1 cellular context compared by ENCODE assay signal in the genomic region with DNA sequence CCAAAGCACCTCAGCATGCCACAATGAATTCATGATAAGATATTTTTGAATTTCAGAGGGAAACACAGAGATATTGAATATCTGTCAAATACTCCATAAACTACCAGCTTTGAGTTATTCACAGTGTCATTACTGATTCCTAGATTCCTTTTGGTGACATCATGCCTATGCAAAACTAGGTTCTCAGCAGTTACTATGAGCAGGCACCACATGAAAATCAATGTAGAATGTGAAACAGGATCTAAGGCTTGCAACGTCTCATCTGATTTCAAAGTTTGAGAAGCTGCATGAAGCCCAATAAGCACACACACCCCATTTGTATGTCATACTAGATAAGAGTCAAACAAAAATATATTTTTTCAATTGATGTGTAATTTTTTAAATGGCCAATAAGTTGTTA.
TF ChIP-seq lines count a peak whose summit lies in the region.

No MANE protein-coding gene starts in this region.

TF ChIP-seq in SK-N-SH treated with all-trans-retinoic acid at 6 μM for 48 hours, 23 proteins besides CTCF, POLR2A, EP300 and RAD21 (continued from another document):
- TF ChIP-seq ZNF70 (CRISPR knock-in tag; IDR thresholded peaks at IDR 0.05) (no peak), BACH2 (CRISPR knock-in tag; IDR thresholded peaks at IDR 0.05; ENCODE audit: borderline replicate concordance) (no peak), TCF4 (CRISPR knock-in tag; IDR thresholded peaks at IDR 0.05; ENCODE audit: borderline replicate concordance) (no peak), ZFP3 (CRISPR knock-in tag; IDR thresholded peaks at IDR 0.05) (no peak), OSR1 (CRISPR knock-in tag; IDR thresholded peaks at IDR 0.05) (no peak), GLIS3 (CRISPR knock-in tag; IDR thresholded peaks at IDR 0.05) (no peak)
- TF ChIP-seq, protein P1, sequence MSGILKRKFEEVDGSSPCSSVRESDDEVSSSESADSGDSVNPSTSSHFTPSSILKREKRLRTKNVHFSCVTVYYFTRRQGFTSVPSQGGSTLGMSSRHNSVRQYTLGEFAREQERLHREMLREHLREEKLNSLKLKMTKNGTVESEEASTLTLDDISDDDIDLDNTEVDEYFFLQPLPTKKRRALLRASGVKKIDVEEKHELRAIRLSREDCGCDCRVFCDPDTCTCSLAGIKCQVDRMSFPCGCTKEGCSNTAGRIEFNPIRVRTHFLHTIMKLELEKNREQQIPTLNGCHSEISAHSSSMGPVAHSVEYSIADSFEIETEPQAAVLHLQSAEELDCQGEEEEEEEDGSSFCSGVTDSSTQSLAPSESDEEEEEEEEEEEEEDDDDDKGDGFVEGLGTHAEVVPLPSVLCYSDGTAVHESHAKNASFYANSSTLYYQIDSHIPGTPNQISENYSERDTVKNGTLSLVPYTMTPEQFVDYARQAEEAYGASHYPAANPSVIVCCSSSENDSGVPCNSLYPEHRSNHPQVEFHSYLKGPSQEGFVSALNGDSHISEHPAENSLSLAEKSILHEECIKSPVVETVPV (CRISPR knock-in tag; IDR thresholded peaks at IDR 0.05) = no peak
- TF ChIP-seq, protein P2, sequence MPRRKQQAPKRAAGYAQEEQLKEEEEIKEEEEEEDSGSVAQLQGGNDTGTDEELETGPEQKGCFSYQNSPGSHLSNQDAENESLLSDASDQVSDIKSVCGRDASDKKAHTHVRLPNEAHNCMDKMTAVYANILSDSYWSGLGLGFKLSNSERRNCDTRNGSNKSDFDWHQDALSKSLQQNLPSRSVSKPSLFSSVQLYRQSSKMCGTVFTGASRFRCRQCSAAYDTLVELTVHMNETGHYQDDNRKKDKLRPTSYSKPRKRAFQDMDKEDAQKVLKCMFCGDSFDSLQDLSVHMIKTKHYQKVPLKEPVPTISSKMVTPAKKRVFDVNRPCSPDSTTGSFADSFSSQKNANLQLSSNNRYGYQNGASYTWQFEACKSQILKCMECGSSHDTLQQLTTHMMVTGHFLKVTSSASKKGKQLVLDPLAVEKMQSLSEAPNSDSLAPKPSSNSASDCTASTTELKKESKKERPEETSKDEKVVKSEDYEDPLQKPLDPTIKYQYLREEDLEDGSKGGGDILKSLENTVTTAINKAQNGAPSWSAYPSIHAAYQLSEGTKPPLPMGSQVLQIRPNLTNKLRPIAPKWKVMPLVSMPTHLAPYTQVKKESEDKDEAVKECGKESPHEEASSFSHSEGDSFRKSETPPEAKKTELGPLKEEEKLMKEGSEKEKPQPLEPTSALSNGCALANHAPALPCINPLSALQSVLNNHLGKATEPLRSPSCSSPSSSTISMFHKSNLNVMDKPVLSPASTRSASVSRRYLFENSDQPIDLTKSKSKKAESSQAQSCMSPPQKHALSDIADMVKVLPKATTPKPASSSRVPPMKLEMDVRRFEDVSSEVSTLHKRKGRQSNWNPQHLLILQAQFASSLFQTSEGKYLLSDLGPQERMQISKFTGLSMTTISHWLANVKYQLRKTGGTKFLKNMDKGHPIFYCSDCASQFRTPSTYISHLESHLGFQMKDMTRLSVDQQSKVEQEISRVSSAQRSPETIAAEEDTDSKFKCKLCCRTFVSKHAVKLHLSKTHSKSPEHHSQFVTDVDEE (CRISPR knock-in tag; IDR thresholded peaks at IDR 0.05) = no peak
